24 cellular contexts compared by ENCODE assay signal in genomic region chr15:89830622-89831021, GRCh38. TPM values are rescaled to one million over a fixed set of nuclear protein-coding genes. Genes with fewer than 3 reads are reported as not detected.
"Had no signal": no experiment of that assay in that cellular context is flagged by ENCODE, and none has a peak within 500 bp of the region (broad histone marks: within the 10 kb centered on the region; RNA-seq: fewer than 3 reads in every experiment).

No MANE protein-coding gene starts in this region.

- FAIRE-seq: urothelium cell line had no signal

- H3K9me3 ChIP-seq: colonic mucosa, neutrophil, sigmoid colon had no signal

- H3K4me3 Mint-ChIP-seq: endodermal cell; naive thymus-derived CD4-positive, alpha-beta T cell had no signal

- H3K27me3 Mint-ChIP-seq: naive thymus-derived CD4-positive, alpha-beta T cell; type B pancreatic cell had no signal

- H3K4me1 Mint-ChIP-seq: endodermal cell had no signal

- H3K9me3 Mint-ChIP-seq: endodermal cell, type B pancreatic cell had no signal

- H3K4me3 ChIP-seq: colonic mucosa, lung, sigmoid colon, skin epidermis had no signal

- H3K27ac ChIP-seq: colonic mucosa, sigmoid colon had no signal

- DNase-seq: colonic mucosa; effector CD4-positive, alpha-beta T cell; endodermal cell; foreskin melanocyte; head of caudate nucleus; hippocampal formation; left colon; left ventricle myocardium superior; naive thymus-derived CD4-positive, alpha-beta T cell; posterior cingulate gyrus; sigmoid colon; stimulated activated CD4-positive, alpha-beta T cell treated with anti-CD3 and anti-CD28 coated beads, Interleukin-2, amount 100 ng/mL, for 24 hours; stimulated activated CD4-positive, alpha-beta T cell treated with anti-CD3 and anti-CD28 coated beads, Interleukin-4, amount 100 ng/mL, for 4 hours; stimulated activated naive CD4-positive, alpha-beta T cell treated with Interleukin-2 at 50 U/mL for 16 hours had no signal

- H3K27ac Mint-ChIP-seq: endodermal cell; naive thymus-derived CD4-positive, alpha-beta T cell; type B pancreatic cell had no signal

- ATAC-seq: left colon; left ventricle myocardium superior; naive thymus-derived CD4-positive, alpha-beta T cell had no signal

- H3K27me3 ChIP-seq: colonic mucosa, neutrophil, sigmoid colon had no signal

RNA-seq across cellular contexts. Expression of gene ANPEP, which starts 16.0 kb away (rescaled TPM):
- polyA plus RNA-seq: neural cell had no signal

RNA-seq across cellular contexts. Expression of gene MESP2, which starts 54.5 kb away (rescaled TPM):
- total RNA-seq: dermis microvascular lymphatic vessel endothelial cell; mononuclear cell; naive thymus-derived CD4-positive, alpha-beta T cell; osteocyte; pulmonary artery endothelial cell; sigmoid colon had no signal
- polyA plus RNA-seq: naive thymus-derived CD4-positive, alpha-beta T cell; neural cell had no signal
